8 cellular contexts compared by ENCODE assay signal in the genomic region with DNA sequence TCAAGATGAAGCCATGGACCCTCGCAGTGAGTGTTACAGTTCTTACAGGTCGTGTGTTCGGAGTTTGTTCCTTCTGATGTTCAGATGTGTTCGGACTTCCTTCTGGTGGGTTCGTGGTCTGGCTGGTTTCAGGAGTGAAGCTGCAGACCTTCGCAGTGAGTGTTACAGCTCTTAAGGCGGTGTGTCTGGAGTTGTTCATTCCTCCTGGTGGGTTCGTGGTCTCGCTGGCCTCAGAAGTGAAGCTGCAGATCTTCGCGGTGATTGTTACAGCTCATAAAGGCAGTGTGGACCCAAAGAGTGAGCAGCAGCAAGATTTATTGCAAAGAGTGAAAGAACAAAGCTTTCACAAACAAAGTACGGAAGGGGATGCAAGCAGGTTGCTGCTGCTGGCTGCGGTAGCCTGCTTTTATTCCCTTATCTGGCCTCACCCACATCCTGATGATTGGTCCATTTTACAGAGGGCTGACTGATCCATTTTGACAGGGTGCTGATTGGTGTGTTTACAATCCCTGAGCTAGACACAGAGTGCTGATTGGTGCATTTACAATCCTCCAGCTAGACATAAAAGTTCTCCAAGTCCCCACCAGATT.
DNase-seq lines count a peak whose midpoint lies in the region; ATAC-seq, FAIRE-seq and TF ChIP-seq lines count a peak whose summit lies in the region.
"Not testable (repeated sequence)": the region's sequence is repeated elsewhere in the genome, so short reads cannot be mapped to it uniquely, and the experiment has no call there.

No MANE protein-coding gene starts in this region.

- not testable (repeated sequence) for H3K4me3 Mint-ChIP-seq in CD14-positive monocyte
- peak overlapping the region; percentile 63 for H3K4me3 Mint-ChIP-seq in activated CD8-positive, alpha-beta T cell treated with anti-CD3 and anti-CD28 coated beads for 36 hours
- peak overlapping the region; percentile 61 for H3K4me3 Mint-ChIP-seq in activated naive CD4-positive, alpha-beta T cell treated with anti-CD3 and anti-CD28 coated beads for 36 hours
- peak overlapping the region in 1 of 2 donors; percentile 41 for H3K4me3 Mint-ChIP-seq in stimulated activated naive B cell treated with anti-CD40 and anti-IgM and Interleukin-4, amounts not matched to agents 10 μg/mL and 1 μg/mL and 100 μg/mL, for 72 hours

- H3K27ac Mint-ChIP-seq in CD14-positive monocyte, result peak overlapping the region in 5 of 7 donors; percentile 12 to 43 (median 39)
- peak overlapping the region; percentile 47 for H3K27ac Mint-ChIP-seq in activated CD8-positive, alpha-beta T cell treated with anti-CD3 and anti-CD28 coated beads for 36 hours
- H3K27ac Mint-ChIP-seq in activated naive CD4-positive, alpha-beta T cell treated with anti-CD3 and anti-CD28 coated beads for 36 hours, result not testable (repeated sequence)
- H3K27ac Mint-ChIP-seq in stimulated activated naive B cell treated with anti-CD40 and anti-IgM and Interleukin-4, amounts not matched to agents 10 μg/mL and 1 μg/mL and 100 μg/mL, for 72 hours, result peak overlapping the region; percentile 3

- H3K9me2 ChIP-seq in Loucy (replicated peaks; ENCODE audit: low read depth, low read length), result not testable (repeated sequence)

- not testable (repeated sequence) for H3K27me3 Mint-ChIP-seq in CD14-positive monocyte (ENCODE audit: low read depth in 3 of 3); activated CD8-positive, alpha-beta T cell treated with anti-CD3 and anti-CD28 coated beads for 36 hours; activated naive CD4-positive, alpha-beta T cell treated with anti-CD3 and anti-CD28 coated beads for 36 hours (ENCODE audit: low read depth); stimulated activated naive B cell treated with anti-CD40 and anti-IgM and Interleukin-4, amounts not matched to agents 10 μg/mL and 1 μg/mL and 100 μg/mL, for 72 hours

- not testable (repeated sequence) for H3K36me3 ChIP-seq in Loucy (ENCODE audit: insufficient read depth, low read length); endothelial cell of umbilical vein (ENCODE audit: control insufficient read depth in 2 of 2, extremely low read depth in 1 of 2, insufficient read depth in 2 of 2, low read length in 2 of 2)

- dilution Hi-C loops in endothelial cell of umbilical vein (cut with MboI; ENCODE audit: extremely low pct_ligation_motif_present, low sequenced_read_pairs), result not testable (repeated sequence)

- intact Hi-C loops in CD14-positive monocyte (cut with micrococcal nuclease); activated CD8-positive, alpha-beta T cell treated with anti-CD3 and anti-CD28 coated beads for 36 hours (cut with micrococcal nuclease); activated naive CD4-positive, alpha-beta T cell treated with anti-CD3 and anti-CD28 coated beads for 36 hours (cut with micrococcal nuclease); endothelial cell of umbilical vein (cut with micrococcal nuclease): not testable (repeated sequence)

- peaks cover 11 to 28% (median 20%) of the 10 kb centered on the region in 7 donors for H3K9me3 Mint-ChIP-seq in CD14-positive monocyte
- peaks cover 13% of the 10 kb centered on the region for H3K9me3 Mint-ChIP-seq in activated CD8-positive, alpha-beta T cell treated with anti-CD3 and anti-CD28 coated beads for 36 hours
- H3K9me3 Mint-ChIP-seq in activated naive CD4-positive, alpha-beta T cell treated with anti-CD3 and anti-CD28 coated beads for 36 hours; stimulated activated naive B cell treated with anti-CD40 and anti-IgM and Interleukin-4, amounts not matched to agents 10 μg/mL and 1 μg/mL and 100 μg/mL, for 72 hours: not testable (repeated sequence)

- POLR2A ChIA-PET in activated CD8-positive, alpha-beta T cell treated with anti-CD3 and anti-CD28 coated beads for 36 hours (lab: Charles Lee); endothelial cell of umbilical vein (lab: Charles Lee): not testable (repeated sequence)

- not testable (repeated sequence) for H3K4me1 Mint-ChIP-seq in CD14-positive monocyte; stimulated activated naive B cell treated with anti-CD40 and anti-IgM and Interleukin-4, amounts not matched to agents 10 μg/mL and 1 μg/mL and 100 μg/mL, for 72 hours
- peaks cover 10% of the 10 kb centered on the region for H3K4me1 Mint-ChIP-seq in activated CD8-positive, alpha-beta T cell treated with anti-CD3 and anti-CD28 coated beads for 36 hours (ENCODE audit: low read depth)
- peaks cover 13% of the 10 kb centered on the region for H3K4me1 Mint-ChIP-seq in activated naive CD4-positive, alpha-beta T cell treated with anti-CD3 and anti-CD28 coated beads for 36 hours (ENCODE audit: low read depth)

- not testable (repeated sequence) for H4K20me1 ChIP-seq in Loucy (ENCODE audit: insufficient read depth, low read length, poor library complexity, severe bottlenecking); endothelial cell of umbilical vein (replicated peaks; ENCODE audit: control insufficient read depth, extremely low read depth, insufficient read depth, low read length)

- H3K9ac ChIP-seq in Loucy (ENCODE audit: low read depth, low read length, poor library complexity, severe bottlenecking); endothelial cell of umbilical vein (replicated peaks; ENCODE audit: extremely low read depth, insufficient read depth, low read length): not testable (repeated sequence)

- H3K9me3 ChIP-seq in Loucy (ENCODE audit: insufficient read depth, low read depth, low read length), result peaks cover 11% of the 10 kb centered on the region; the same call in 1 of the 2 replicates
- H3K9me3 ChIP-seq in endothelial cell of umbilical vein (replicated peaks; ENCODE audit: control insufficient read depth, insufficient read depth, low read length), result not testable (repeated sequence)

- not testable (repeated sequence) for H3K27ac ChIP-seq in endothelial cell of umbilical vein (ENCODE audit: insufficient read depth, low read depth, low read length)

- H3K27me3 ChIP-seq in Loucy (ENCODE audit: insufficient read depth, low read length, poor library complexity, severe bottlenecking); endothelial cell of umbilical vein (ENCODE audit: control insufficient read depth in 2 of 2, insufficient read depth in 2 of 2, low read length in 2 of 2): not testable (repeated sequence)

- peak overlapping the region; percentile 13 for H3K4me3 ChIP-seq in Loucy (ENCODE audit: low read length, poor library complexity, severe bottlenecking)
- H3K4me3 ChIP-seq in endothelial cell of umbilical vein (replicated peaks in 1 of 3; ENCODE audit: insufficient read depth in 1 of 3, low read depth in 1 of 3, low read length in 3 of 3), result not testable (repeated sequence)

- ATAC-seq in GM18907 (IDR thresholded peaks at IDR 0.05; ENCODE audit: unreplicated experiment), result peak; percentile 31
- ATAC-seq in HG02852 (IDR thresholded peaks at IDR 0.05; ENCODE audit: unreplicated experiment), result peak; percentile 28
- peak; percentile 47 for ATAC-seq in activated CD8-positive, alpha-beta T cell treated with anti-CD3 and anti-CD28 coated beads for 36 hours
- not testable (repeated sequence) for ATAC-seq in stimulated activated naive B cell treated with anti-CD40 and anti-IgM and Interleukin-4, amounts not matched to agents 10 μg/mL and 1 μg/mL and 100 μg/mL, for 72 hours (replicated peaks)

- not testable (repeated sequence) for H3F3A ChIP-seq in Loucy (ENCODE audit: low read depth)

- not testable (repeated sequence) for H2AFZ ChIP-seq in Loucy (ENCODE audit: low read length); endothelial cell of umbilical vein (ENCODE audit: low read depth, low read length)

- peaks cover 62 to 64% of the 10 kb centered on the region in 2 donors for H3K36me3 Mint-ChIP-seq in CD14-positive monocyte
- H3K36me3 Mint-ChIP-seq in activated CD8-positive, alpha-beta T cell treated with anti-CD3 and anti-CD28 coated beads for 36 hours (ENCODE audit: low read depth), result peaks cover 15% of the 10 kb centered on the region
- H3K36me3 Mint-ChIP-seq in activated naive CD4-positive, alpha-beta T cell treated with anti-CD3 and anti-CD28 coated beads for 36 hours (ENCODE audit: low read depth), result peaks cover 27% of the 10 kb centered on the region
- H3K36me3 Mint-ChIP-seq in stimulated activated naive B cell treated with anti-CD40 and anti-IgM and Interleukin-4, amounts not matched to agents 10 μg/mL and 1 μg/mL and 100 μg/mL, for 72 hours, result peaks cover 35 to 42% of the 10 kb centered on the region in 2 donors

- H3K4me2 ChIP-seq in Loucy (ENCODE audit: low read depth, low read length, poor library complexity, severe bottlenecking), result peak overlapping the region; percentile 48
- not testable (repeated sequence) for H3K4me2 ChIP-seq in endothelial cell of umbilical vein (ENCODE audit: insufficient read depth, low read length)

- H3K79me2 ChIP-seq in Loucy (ENCODE audit: insufficient read depth, low read length); endothelial cell of umbilical vein (ENCODE audit: control insufficient read depth, insufficient read depth, low read length): not testable (repeated sequence)

- H3K9me1 ChIP-seq in endothelial cell of umbilical vein (replicated peaks; ENCODE audit: control insufficient read depth, extremely low read depth, insufficient read depth, low read length), result not testable (repeated sequence)

- not testable (repeated sequence) for BruUV-seq in endothelial cell of umbilical vein (replicated peaks; lab: Mats Ljungman, UMichigan)

- H3K4me1 ChIP-seq in Loucy (ENCODE audit: insufficient read depth, low read length, poor library complexity, severe bottlenecking); endothelial cell of umbilical vein (ENCODE audit: control insufficient read depth, extremely low read depth, insufficient read depth, low read length): not testable (repeated sequence)

- TF ChIP-seq CTCF in CD14-positive monocyte (IDR thresholded peaks at IDR 0.05); Loucy (conservative IDR thresholded peaks at IDR 0.05; ENCODE audit: low read length); activated CD8-positive, alpha-beta T cell treated with anti-CD3 and anti-CD28 coated beads for 36 hours (IDR thresholded peaks at IDR 0.05); endothelial cell of umbilical vein (IDR thresholded peaks at IDR 0.05; ENCODE audit: extremely low read depth in 1 of 2, insufficient read depth in 1 of 2, low read depth in 1 of 2, low read length in 2 of 2): not testable (repeated sequence)

- peak; percentile 18 for FAIRE-seq in endothelial cell of umbilical vein (lab: Jason Lieb, UNC)

- not testable (repeated sequence) for TF ChIP-seq POLR2A in endothelial cell of umbilical vein (IDR thresholded peaks at IDR 0.05; ENCODE audit: low read depth, low read length)

- not testable (repeated sequence) for DNase-seq in CD14-positive monocyte (ENCODE audit: low spot score); endothelial cell of umbilical vein (ENCODE audit: low read depth, low spot score); stimulated activated naive B cell treated with anti-CD40 and anti-IgM and Interleukin-4, amounts not matched to agents 10 μg/mL and 1 μg/mL and 100 μg/mL, for 72 hours
- DNase-seq in activated CD8-positive, alpha-beta T cell treated with anti-CD3 and anti-CD28 coated beads for 36 hours, result peak; percentile 32
- DNase-seq in activated naive CD4-positive, alpha-beta T cell treated with anti-CD3 and anti-CD28 coated beads for 36 hours, result peak; percentile 36

- CTCF ChIA-PET in activated CD8-positive, alpha-beta T cell treated with anti-CD3 and anti-CD28 coated beads for 36 hours (lab: Charles Lee), result interaction anchor here (1.0 kb wide), 1 partner anchor 9 kb away, joined by 3 read pairs; no protein-coding TSS in a partner anchor
- CTCF ChIA-PET in activated naive CD4-positive, alpha-beta T cell treated with anti-CD3 and anti-CD28 coated beads for 36 hours (lab: Charles Lee), result interaction anchor here (0.6 kb wide), 1 partner anchor 1121 kb away, joined by 3 read pairs; no protein-coding TSS in a partner anchor
- CTCF ChIA-PET in endothelial cell of umbilical vein (lab: Charles Lee), result not testable (repeated sequence)
